Comparison of ENCODE assay signal across 6 cellular contexts in the genomic region with DNA sequence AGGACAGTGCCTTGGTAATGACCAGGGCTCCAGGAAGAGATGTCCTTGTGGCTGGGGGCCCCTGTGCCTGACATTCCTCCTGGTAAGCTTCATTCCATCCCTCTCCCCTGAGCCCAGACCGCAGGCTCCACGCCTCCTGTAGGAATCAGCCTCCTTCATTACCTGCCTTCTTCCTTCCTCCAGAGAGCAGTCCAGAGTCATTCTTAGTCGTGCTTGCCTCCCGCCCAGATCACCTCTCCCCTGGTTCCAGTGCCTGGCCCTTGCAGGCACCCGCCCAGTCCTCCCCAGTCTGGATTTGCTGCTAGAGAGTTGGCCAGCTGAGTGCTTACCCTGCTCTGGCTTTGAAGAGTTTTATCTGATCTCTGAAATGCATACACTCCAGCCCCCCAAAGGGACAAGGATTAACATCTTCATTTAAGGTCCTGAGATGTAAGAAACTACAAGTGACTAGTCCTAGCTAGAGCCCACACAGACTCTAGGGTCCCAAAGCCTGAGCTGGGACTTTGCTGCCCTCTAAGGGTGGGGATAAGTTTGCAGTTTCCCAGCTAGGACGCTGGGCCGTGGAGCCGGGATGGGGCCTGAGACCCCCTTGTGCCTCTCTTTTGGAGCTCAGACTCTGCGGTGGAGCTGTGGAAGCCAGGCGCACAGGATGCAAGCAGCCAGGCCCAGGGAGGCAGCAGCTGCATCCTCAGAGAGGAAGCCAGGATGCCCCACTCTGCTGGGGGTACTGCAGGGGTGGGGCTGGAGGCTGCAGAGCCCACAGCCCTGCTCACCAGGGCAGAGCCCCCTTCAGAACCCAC. TPM values are rescaled to one million over a fixed set of nuclear protein-coding genes. Genes with fewer than 3 reads are reported as not detected.
DNase-seq lines count a peak whose midpoint lies in the region; ATAC-seq and TF ChIP-seq lines count a peak whose summit lies in the region.

No MANE protein-coding gene starts in this region.

- H3K4me3 ChIP-seq in right cardiac atrium (ENCODE audit: low read length), result no peak overlapping the region
- no peak overlapping the region for H3K4me3 ChIP-seq in thyroid gland (replicated peaks in 1 of 3)

- no peak for TF ChIP-seq POLR2A in thyroid gland (IDR thresholded peaks at IDR 0.05)

- DNase-seq in Right ventricle myocardium superior, result peak; percentile 54
- DNase-seq in Right ventricle myocardium inferior (ENCODE audit: missing footprints), result no peak
- peak; percentile 54 for DNase-seq in activated CD4-positive, alpha-beta T cell treated with anti-CD3 and anti-CD28 coated beads for 48 hours
- DNase-seq in right cardiac atrium, result no peak
- peak in 1 of 2 donors; percentile 24 for DNase-seq in thyroid gland

- intact Hi-C loops in Right ventricle myocardium superior (cut with DNase I), result loop anchor here (5.0 to 10.0 kb wide), 2 partner anchors 77 to 95 kb away; partner anchors contain the start of gene MYBPC3
- intact Hi-C loops in Right ventricle myocardium inferior (cut with DNase I), result loop anchor here (5.0 kb wide), 1 partner anchor 42 kb away; no protein-coding TSS in a partner anchor
- intact Hi-C loops in right cardiac atrium (cut with DNase I), result loop anchor here in 3 of 4 donors (5.0 to 10.0 kb wide), 3 partner anchors 77 to 98 kb away; partner anchors contain the start of gene MYBPC3 (in 1 of the 3)
- intact Hi-C loops in thyroid gland (cut with DNase I), result no loop called here

- H3K27me3 ChIP-seq in right cardiac atrium (ENCODE audit: control insufficient read depth, insufficient read depth) (no peaks in the 10 kb centered on the region), thyroid gland (no peaks in the 10 kb centered on the region)

- H3K27ac ChIP-seq in right cardiac atrium (ENCODE audit: low read length), result peak overlapping the region; percentile 49
- peak overlapping the region in 1 of 3 donors; percentile 80 for H3K27ac ChIP-seq in thyroid gland

- no peaks in the 10 kb centered on the region for H3K9me3 ChIP-seq in right cardiac atrium (ENCODE audit: control insufficient read depth, low read length)
- H3K9me3 ChIP-seq in thyroid gland, result no peaks in the 10 kb centered on the region

- no peaks in the 10 kb centered on the region for H3K36me3 ChIP-seq in thyroid gland

- peak in 5 of 6 experiments; percentile 9 to 53 (median 43) for TF ChIP-seq CTCF in thyroid gland (IDR thresholded peaks at IDR 0.05)

- 38% methylated on average over 10 of the region's 10 CpGs for WGBS in right cardiac atrium
- 41 to 55% methylated on average over 10 of the region's 10 CpGs for WGBS in thyroid gland, 2 donors

- ATAC-seq in Right ventricle myocardium superior (ENCODE audit: poor library complexity) (peak; percentile 32), Right ventricle myocardium inferior (no peak), right cardiac atrium (peak; percentile 10 to 20), GM21526 (IDR thresholded peaks at IDR 0.05; ENCODE audit: low FRiP score, unreplicated experiment) (no peak)

- H3K4me1 ChIP-seq in right cardiac atrium (ENCODE audit: control insufficient read depth, insufficient read depth, low read length), result peaks cover 11% of the 10 kb centered on the region
- H3K4me1 ChIP-seq in thyroid gland, result peaks cover 14 to 42% of the 10 kb centered on the region in 2 donors

RNA-seq across cellular contexts. Expression of gene NR1H3, which starts 1.6 kb away (rescaled TPM):
- total RNA-seq in Right ventricle myocardium superior, result 19.1 TPM
- 22.3 TPM for total RNA-seq in Right ventricle myocardium inferior
- total RNA-seq in right cardiac atrium, result 10 to 100 TPM; 22.9 to 42.2 (median 34.2) TPM
- 29.5 TPM for polyA plus RNA-seq in right cardiac atrium
- total RNA-seq in thyroid gland, result 10 to 100 TPM; 27.5 to 58.3 (median 42.5) TPM

RNA-seq across cellular contexts. Expression of gene MADD, which starts 10.6 kb away (rescaled TPM):
- total RNA-seq in Right ventricle myocardium superior (39.7 TPM), Right ventricle myocardium inferior (40.2 TPM), right cardiac atrium (10 to 100 TPM; 42.2 to 73.7 (median 54.7) TPM), thyroid gland (10 to 100 TPM; 29.0 to 49.7 (median 38.1) TPM)
- 27.9 TPM for polyA plus RNA-seq in right cardiac atrium

RNA-seq across cellular contexts. Expression of gene ACP2, which starts 10.8 kb away (rescaled TPM):
- total RNA-seq in Right ventricle myocardium superior, result 18.4 TPM
- 21.2 TPM for total RNA-seq in Right ventricle myocardium inferior
- total RNA-seq in right cardiac atrium, result 10 to 100 TPM; 21.7 to 25.9 (median 25.5) TPM
- polyA plus RNA-seq in right cardiac atrium, result 24.7 TPM
- 10 to 100 TPM; 32.4 to 98.5 (median 73.3) TPM for total RNA-seq in thyroid gland

RNA-seq across cellular contexts. Expression of gene DDB2, which starts 44.6 kb away (rescaled TPM):
- 9.3 TPM for total RNA-seq in Right ventricle myocardium superior
- 10.3 TPM for total RNA-seq in Right ventricle myocardium inferior
- total RNA-seq in right cardiac atrium, result 10 to 100 TPM in 3 of 4 donors, 1 to 10 TPM in 1; 9.2 to 12.4 (median 11.8) TPM
- 10.5 TPM for polyA plus RNA-seq in right cardiac atrium
- 10 to 100 TPM; 10.6 to 19.3 (median 12.9) TPM for total RNA-seq in thyroid gland

Comparison
In these comparisons a context has a peak if more than half of its experiments do, and no peak if none do; other contexts are left out.
1. ATAC-seq: peak in Right ventricle myocardium superior (single experiment) and right cardiac atrium (2 of 2); none in Right ventricle myocardium inferior (single experiment) and GM21526 (single experiment).
2. DNase-seq: peak in Right ventricle myocardium superior (single experiment) and activated CD4-positive, alpha-beta T cell treated with anti-CD3 and anti-CD28 coated beads for 48 hours (single experiment); none in Right ventricle myocardium inferior (single experiment) and right cardiac atrium (0 of 3).